In the genomic region with DNA sequence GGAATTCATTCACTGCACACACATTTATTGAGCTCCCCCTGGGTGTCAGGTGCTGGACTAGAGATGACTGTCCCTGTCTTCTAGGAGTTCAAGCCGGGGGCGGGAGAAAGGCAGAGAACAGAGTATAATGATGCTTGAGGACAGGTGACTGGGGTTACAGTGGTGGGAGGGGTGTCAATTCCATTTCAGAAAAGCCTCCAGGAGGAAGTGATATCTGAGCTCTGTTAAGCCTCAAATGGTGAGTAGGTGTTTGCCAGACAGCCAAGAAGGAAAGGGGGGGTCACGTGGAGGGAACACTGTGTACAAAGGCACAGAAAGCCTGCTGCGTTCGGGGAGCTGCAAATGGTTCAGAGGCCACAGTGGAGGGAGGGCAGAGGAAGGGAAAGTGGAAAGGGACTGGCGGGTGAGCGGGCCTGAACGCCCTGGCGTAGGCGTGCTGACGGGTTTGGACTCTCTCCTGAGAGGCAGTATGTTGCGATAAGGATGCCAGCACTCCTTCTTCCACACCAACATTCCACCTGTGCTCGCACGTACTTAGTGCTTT, we compare ENCODE assay signal across 1 cellular context.
TF ChIP-seq lines count a peak whose summit lies in the region.

No MANE protein-coding gene starts in this region.

TF ChIP-seq in GM23338, 12 proteins besides CTCF, POLR2A, EP300 and RAD21 (continued from another document):
- TF ChIP-seq, protein P1, sequence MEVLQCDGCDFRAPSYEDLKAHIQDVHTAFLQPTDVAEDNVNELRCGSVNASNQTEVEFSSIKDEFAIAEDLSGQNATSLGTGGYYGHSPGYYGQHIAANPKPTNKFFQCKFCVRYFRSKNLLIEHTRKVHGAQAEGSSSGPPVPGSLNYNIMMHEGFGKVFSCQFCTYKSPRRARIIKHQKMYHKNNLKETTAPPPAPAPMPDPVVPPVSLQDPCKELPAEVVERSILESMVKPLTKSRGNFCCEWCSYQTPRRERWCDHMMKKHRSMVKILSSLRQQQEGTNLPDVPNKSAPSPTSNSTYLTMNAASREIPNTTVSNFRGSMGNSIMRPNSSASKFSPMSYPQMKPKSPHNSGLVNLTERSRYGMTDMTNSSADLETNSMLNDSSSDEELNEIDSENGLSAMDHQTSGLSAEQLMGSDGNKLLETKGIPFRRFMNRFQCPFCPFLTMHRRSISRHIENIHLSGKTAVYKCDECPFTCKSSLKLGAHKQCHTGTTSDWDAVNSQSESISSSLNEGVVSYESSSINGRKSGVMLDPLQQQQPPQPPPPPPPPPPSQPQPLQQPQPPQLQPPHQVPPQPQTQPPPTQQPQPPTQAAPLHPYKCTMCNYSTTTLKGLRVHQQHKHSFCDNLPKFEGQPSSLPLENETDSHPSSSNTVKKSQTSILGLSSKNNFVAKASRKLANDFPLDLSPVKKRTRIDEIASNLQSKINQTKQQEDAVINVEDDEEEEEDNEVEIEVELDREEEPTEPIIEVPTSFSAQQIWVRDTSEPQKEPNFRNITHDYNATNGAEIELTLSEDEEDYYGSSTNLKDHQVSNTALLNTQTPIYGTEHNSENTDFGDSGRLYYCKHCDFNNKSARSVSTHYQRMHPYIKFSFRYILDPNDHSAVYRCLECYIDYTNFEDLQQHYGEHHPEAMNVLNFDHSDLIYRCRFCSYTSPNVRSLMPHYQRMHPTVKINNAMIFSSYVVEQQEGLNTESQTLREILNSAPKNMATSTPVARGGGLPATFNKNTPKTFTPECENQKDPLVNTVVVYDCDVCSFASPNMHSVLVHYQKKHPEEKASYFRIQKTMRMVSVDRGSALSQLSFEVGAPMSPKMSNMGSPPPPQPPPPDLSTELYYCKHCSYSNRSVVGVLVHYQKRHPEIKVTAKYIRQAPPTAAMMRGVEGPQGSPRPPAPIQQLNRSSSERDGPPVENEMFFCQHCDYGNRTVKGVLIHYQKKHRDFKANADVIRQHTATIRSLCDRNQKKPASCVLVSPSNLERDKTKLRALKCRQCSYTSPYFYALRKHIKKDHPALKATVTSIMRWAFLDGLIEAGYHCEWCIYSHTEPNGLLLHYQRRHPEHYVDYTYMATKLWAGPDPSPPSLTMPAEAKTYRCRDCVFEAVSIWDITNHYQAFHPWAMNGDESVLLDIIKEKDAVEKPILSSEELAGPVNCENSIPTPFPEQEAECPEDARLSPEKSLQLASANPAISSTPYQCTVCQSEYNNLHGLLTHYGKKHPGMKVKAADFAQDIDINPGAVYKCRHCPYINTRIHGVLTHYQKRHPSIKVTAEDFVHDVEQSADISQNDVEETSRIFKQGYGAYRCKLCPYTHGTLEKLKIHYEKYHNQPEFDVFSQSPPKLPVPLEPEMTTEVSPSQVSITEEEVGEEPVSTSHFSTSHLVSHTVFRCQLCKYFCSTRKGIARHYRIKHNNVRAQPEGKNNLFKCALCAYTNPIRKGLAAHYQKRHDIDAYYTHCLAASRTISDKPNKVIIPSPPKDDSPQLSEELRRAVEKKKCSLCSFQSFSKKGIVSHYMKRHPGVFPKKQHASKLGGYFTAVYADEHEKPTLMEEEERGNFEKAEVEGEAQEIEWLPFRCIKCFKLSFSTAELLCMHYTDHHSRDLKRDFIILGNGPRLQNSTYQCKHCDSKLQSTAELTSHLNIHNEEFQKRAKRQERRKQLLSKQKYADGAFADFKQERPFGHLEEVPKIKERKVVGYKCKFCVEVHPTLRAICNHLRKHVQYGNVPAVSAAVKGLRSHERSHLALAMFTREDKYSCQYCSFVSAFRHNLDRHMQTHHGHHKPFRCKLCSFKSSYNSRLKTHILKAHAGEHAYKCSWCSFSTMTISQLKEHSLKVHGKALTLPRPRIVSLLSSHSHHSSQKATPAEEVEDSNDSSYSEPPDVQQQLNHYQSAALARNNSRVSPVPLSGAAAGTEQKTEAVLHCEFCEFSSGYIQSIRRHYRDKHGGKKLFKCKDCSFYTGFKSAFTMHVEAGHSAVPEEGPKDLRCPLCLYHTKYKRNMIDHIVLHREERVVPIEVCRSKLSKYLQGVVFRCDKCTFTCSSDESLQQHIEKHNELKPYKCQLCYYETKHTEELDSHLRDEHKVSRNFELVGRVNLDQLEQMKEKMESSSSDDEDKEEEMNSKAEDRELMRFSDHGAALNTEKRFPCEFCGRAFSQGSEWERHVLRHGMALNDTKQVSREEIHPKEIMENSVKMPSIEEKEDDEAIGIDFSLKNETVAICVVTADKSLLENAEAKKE (CRISPR knock-in tag; IDR thresholded peaks at IDR 0.05), result no peak
- TF ChIP-seq ZNF114 (CRISPR knock-in tag; IDR thresholded peaks at IDR 0.05) (no peak), STAT1 (IDR thresholded peaks at IDR 0.05; ENCODE audit: unreplicated experiment) (no peak), ZNF331 (CRISPR knock-in tag; IDR thresholded peaks at IDR 0.05; ENCODE audit: low read depth) (no peak), NANOG (IDR thresholded peaks at IDR 0.05; ENCODE audit: borderline replicate concordance) (no peak), EZH2phosphoT487 (IDR thresholded peaks at IDR 0.05; ENCODE audit: unreplicated experiment) (no peak)
- TF ChIP-seq, protein P2, sequence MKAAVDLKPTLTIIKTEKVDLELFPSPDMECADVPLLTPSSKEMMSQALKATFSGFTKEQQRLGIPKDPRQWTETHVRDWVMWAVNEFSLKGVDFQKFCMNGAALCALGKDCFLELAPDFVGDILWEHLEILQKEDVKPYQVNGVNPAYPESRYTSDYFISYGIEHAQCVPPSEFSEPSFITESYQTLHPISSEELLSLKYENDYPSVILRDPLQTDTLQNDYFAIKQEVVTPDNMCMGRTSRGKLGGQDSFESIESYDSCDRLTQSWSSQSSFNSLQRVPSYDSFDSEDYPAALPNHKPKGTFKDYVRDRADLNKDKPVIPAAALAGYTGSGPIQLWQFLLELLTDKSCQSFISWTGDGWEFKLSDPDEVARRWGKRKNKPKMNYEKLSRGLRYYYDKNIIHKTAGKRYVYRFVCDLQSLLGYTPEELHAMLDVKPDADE (IDR thresholded peaks at IDR 0.05), result no peak
TF ChIP-seq in GM23338: peak in this region for 0.
